14 cellular contexts compared by ENCODE assay signal in the genomic region with DNA sequence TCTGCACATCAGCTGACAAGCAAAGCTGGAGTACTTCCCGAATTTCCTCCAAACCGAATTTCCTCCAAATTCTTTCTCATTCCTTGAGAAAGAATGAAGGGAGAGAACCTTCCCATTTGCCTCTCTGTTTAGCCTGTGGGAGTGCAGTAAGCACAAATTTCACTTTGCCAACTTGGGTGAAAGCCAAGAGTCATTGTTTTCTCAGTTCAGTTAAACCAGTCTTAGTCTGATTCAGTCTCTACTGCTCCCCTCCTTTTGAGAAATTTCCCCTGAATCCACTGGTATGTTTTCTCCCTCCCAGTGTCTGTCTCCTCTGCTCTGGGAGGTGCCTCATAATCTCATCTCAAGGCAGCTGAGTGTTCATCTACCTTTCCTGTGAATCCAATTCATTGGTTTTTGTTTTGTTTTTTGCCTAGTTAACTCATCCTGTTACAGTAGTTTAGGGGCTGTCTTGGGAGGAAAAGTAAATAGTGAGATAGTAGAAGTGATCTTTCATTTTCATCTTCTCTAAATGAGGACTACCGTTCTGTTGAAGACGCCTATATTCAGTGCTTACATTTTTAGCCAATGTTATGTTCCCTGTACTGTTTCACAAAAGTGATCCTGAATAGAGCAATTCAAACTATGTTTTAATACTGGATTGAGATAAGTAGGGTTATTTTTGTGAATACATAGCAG. TPM values are rescaled to one million over a fixed set of nuclear protein-coding genes. Genes with fewer than 3 reads are reported as not detected.
DNase-seq lines count a peak whose midpoint lies in the region; TF ChIP-seq lines count a peak whose summit lies in the region.
"Had no signal": no experiment of that assay in that cellular context is flagged by ENCODE, and none has a peak within 500 bp of the region (broad histone marks: within the 10 kb centered on the region; RNA-seq: fewer than 3 reads in every experiment).

No MANE protein-coding gene starts in this region.

- no peaks in the 10 kb centered on the region for H3K4me1 ChIP-seq in MM.1S (ENCODE audit: low read length)
- H3K4me1 ChIP-seq: gastroesophageal sphincter had no signal

- peaks cover 23% of the 10 kb centered on the region for H3K4me1 Mint-ChIP-seq in chondrocyte (ENCODE audit: low read depth)

- H2AFZ ChIP-seq in MM.1S (ENCODE audit: low read length): no peak overlapping the region

- H3K9ac ChIP-seq in MM.1S (ENCODE audit: low read length): no peak overlapping the region

- no peaks in the 10 kb centered on the region for H3K27me3 Mint-ChIP-seq in chondrocyte (ENCODE audit: low read depth)
- H3K27me3 Mint-ChIP-seq: activated naive CD8-positive, alpha-beta T cell treated with anti-CD3 and anti-CD28 coated beads, Interleukin-2, amount 50 U/mL, for 24 hours had no signal

- peak overlapping the region; percentile 50 for H3K27ac Mint-ChIP-seq in chondrocyte (ENCODE audit: unreplicated experiment)
- H3K27ac Mint-ChIP-seq: activated naive CD8-positive, alpha-beta T cell treated with anti-CD3 and anti-CD28 coated beads, Interleukin-2, amount 50 U/mL, for 24 hours had no signal

- TF ChIP-seq CTCF in MM.1S (IDR thresholded peaks at IDR 0.05; ENCODE audit: low read length) (no peak), chondrocyte (IDR thresholded peaks at IDR 0.05) (no peak), coronary artery (IDR thresholded peaks at IDR 0.05) (no peak)

- no peaks in the 10 kb centered on the region for H3K9me2 ChIP-seq in MM.1S (replicated peaks; ENCODE audit: insufficient read depth, low read length)

- no peak overlapping the region for H3K4me3 Mint-ChIP-seq in chondrocyte (ENCODE audit: unreplicated experiment)
- H3K4me3 Mint-ChIP-seq: activated naive CD8-positive, alpha-beta T cell treated with anti-CD3 and anti-CD28 coated beads, Interleukin-2, amount 50 U/mL, for 24 hours had no signal

- H4K20me1 ChIP-seq in MM.1S (ENCODE audit: insufficient read depth, low read length): no peaks in the 10 kb centered on the region

- H3K4me3 ChIP-seq in MM.1S (ENCODE audit: low read length): no peak overlapping the region
- H3K4me3 ChIP-seq in coronary artery: no peak overlapping the region
- H3K4me3 ChIP-seq: gastroesophageal sphincter, lung had no signal

- peak; percentile 6 for DNase-seq in Ammon's horn (ENCODE audit: low spot score)
- no peak for DNase-seq in MM.1S
- no peak for DNase-seq in chondrocyte (ENCODE audit: low spot score)
- peak; percentile 12 for DNase-seq in mucosa of gallbladder (ENCODE audit: low spot score)
- no peak for DNase-seq in coronary artery (ENCODE audit: low spot score)
- no peak for DNase-seq in NCI-H524 (lab: John Stamatoyannopoulos, UW)
- DNase-seq in T-helper 1 cell: no peak
- DNase-seq in stimulated activated CD4-positive, alpha-beta T cell treated with anti-CD3 and anti-CD28 coated beads, Interleukin-15, amount 100 ng/mL, for 24 hours: no peak
- DNase-seq: activated CD4-positive, alpha-beta T cell treated with anti-CD3 and anti-CD28 coated beads, Interleukin-2, amount 50 U/mL, for 48 hours; activated naive CD8-positive, alpha-beta T cell treated with anti-CD3 and anti-CD28 coated beads, Interleukin-2, amount 50 U/mL, for 24 hours; NCI-H2171 had no signal

- H3K27me3 ChIP-seq in MM.1S (replicated peaks; ENCODE audit: insufficient read depth, low read length): no peaks in the 10 kb centered on the region
- H3K27me3 ChIP-seq: gastroesophageal sphincter had no signal

- no peaks in the 10 kb centered on the region for H3K9me3 ChIP-seq in MM.1S (replicated peaks; ENCODE audit: insufficient read depth, low read length)
- H3K9me3 ChIP-seq: gastroesophageal sphincter had no signal

- peak overlapping the region; percentile 13; the same call in 1 of the 2 replicates for H3K4me2 ChIP-seq in MM.1S (ENCODE audit: low read depth, low read length)

- no peaks in the 10 kb centered on the region for H3K79me2 ChIP-seq in MM.1S (ENCODE audit: low read length)

- no peaks in the 10 kb centered on the region for H3F3A ChIP-seq in MM.1S (ENCODE audit: insufficient read depth, low read length)

- no peaks in the 10 kb centered on the region for H3K36me3 ChIP-seq in MM.1S (replicated peaks; ENCODE audit: insufficient read depth, low read length)
- H3K36me3 ChIP-seq: gastroesophageal sphincter had no signal

- no peaks in the 10 kb centered on the region for H3K36me3 Mint-ChIP-seq in chondrocyte (ENCODE audit: low read depth)

- H3K27ac ChIP-seq in MM.1S (ENCODE audit: low read length) (no peak overlapping the region), coronary artery (no peak overlapping the region)
- H3K27ac ChIP-seq: C4-2B, gastroesophageal sphincter had no signal

- peaks cover 9% of the 10 kb centered on the region for H3K9me3 Mint-ChIP-seq in chondrocyte (ENCODE audit: low read depth)
- H3K9me3 Mint-ChIP-seq: activated naive CD8-positive, alpha-beta T cell treated with anti-CD3 and anti-CD28 coated beads, Interleukin-2, amount 50 U/mL, for 24 hours had no signal

RNA-seq across cellular contexts. Expression of gene SYTL5, which starts 49.0 kb away (rescaled TPM):
- total RNA-seq in chondrocyte (0.26 to 0.92 TPM (median 0.27 TPM) in 3 replicates), mucosa of gallbladder (3.1 TPM)

Comparison
In these comparisons a context has a peak if more than half of its experiments do, and no peak if none do; other contexts are left out.
1. DNase-seq: peak in Ammon's horn (single experiment) and mucosa of gallbladder (single experiment); none in MM.1S (single experiment), chondrocyte (single experiment), coronary artery (single experiment), NCI-H524 (0 of 2), T-helper 1 cell (0 of 5) and stimulated activated CD4-positive, alpha-beta T cell treated with anti-CD3 and anti-CD28 coated beads, Interleukin-15, amount 100 ng/mL, for 24 hours (single experiment).